1 cellular context compared by ENCODE assay signal in the genomic region with DNA sequence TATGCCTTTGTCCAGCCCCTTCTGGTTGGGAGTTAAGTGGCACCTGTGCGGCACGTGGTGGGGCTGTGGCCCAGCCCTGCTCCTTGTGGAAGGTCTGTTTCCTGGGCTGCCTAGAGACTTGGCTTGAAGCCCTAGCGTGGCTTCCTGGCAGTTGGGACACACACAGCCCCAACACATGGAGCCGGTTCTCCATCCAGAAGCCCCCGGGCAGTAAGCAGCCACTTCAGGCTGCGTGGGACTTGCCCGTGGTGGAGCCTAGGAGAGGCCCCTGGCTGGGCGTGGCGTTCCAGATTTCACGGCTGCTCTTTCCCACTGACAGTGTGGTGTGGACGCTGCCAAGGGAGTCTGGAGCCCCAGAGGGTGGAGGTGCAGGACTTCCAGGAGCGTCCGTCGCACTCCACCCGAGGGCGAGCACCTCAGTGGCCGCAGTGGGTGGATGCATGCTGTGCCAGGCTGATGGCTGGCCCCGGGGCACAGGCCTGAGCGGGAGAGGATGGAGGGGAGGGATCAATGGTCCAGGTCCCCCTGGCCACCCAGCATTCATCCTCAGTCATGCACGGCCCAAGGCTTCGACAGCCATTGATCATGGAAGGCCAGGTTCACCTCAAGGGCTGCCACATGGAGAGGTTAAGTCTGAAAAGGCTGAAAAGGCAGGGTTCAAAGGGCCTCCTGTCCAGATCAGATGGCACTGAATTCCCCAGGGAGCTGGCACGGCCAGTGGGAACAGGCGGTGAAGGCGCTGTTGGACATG.
A peak's percentile ranks its signal among the peaks of the same experiment; 100 is the strongest.
TF ChIP-seq lines count a peak whose summit lies in the region.

No MANE protein-coding gene starts in this region.

TF ChIP-seq in HepG2, 621 proteins besides CTCF, POLR2A, EP300 and RAD21:
- TF ChIP-seq ZNF317 (CRISPR knock-in tag; IDR thresholded peaks at IDR 0.05), result no peak
- TF ChIP-seq AGO2 (optimal IDR thresholded peaks at IDR 0.05; ENCODE audit: low read depth, low read length), result peak; percentile 92
- no peak for TF ChIP-seq TEAD2 (CRISPR knock-in tag; IDR thresholded peaks at IDR 0.05)
- TF ChIP-seq, protein P1, sequence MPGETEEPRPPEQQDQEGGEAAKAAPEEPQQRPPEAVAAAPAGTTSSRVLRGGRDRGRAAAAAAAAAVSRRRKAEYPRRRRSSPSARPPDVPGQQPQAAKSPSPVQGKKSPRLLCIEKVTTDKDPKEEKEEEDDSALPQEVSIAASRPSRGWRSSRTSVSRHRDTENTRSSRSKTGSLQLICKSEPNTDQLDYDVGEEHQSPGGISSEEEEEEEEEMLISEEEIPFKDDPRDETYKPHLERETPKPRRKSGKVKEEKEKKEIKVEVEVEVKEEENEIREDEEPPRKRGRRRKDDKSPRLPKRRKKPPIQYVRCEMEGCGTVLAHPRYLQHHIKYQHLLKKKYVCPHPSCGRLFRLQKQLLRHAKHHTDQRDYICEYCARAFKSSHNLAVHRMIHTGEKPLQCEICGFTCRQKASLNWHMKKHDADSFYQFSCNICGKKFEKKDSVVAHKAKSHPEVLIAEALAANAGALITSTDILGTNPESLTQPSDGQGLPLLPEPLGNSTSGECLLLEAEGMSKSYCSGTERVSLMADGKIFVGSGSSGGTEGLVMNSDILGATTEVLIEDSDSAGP (CRISPR knock-in tag; IDR thresholded peaks at IDR 0.05; ENCODE audit: borderline replicate concordance), result 0 out of 2 replicates have a peak, but pooled peaks have one; percentile 12
- TF ChIP-seq, protein P2, sequence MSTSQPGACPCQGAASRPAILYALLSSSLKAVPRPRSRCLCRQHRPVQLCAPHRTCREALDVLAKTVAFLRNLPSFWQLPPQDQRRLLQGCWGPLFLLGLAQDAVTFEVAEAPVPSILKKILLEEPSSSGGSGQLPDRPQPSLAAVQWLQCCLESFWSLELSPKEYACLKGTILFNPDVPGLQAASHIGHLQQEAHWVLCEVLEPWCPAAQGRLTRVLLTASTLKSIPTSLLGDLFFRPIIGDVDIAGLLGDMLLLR (CRISPR knock-in tag; IDR thresholded peaks at IDR 0.05), result no peak
- peak; percentile 71 for TF ChIP-seq RBFOX2 (IDR thresholded peaks at IDR 0.05; ENCODE audit: low read depth, low read length)
- no peak for TF ChIP-seq ZNF512 (CRISPR knock-in tag; IDR thresholded peaks at IDR 0.05)
- TF ChIP-seq POLR2G (IDR thresholded peaks at IDR 0.05; ENCODE audit: low read depth, low read length), result peak; percentile 43
- TF ChIP-seq KLF15 (CRISPR knock-in tag; IDR thresholded peaks at IDR 0.05; ENCODE audit: borderline replicate concordance), result 0 out of 2 replicates have a peak, but pooled peaks have one; percentile 27
